16 cellular contexts compared by ENCODE assay signal in genomic region chr7:155941688-155942087, GRCh38.
DNase-seq lines count a peak whose midpoint lies in the region; ATAC-seq and TF ChIP-seq lines count a peak whose summit lies in the region.
"Had no signal": no experiment of that assay in that cellular context is flagged by ENCODE, and none has a peak within 500 bp of the region (broad histone marks: within the 10 kb centered on the region; RNA-seq: fewer than 3 reads in every experiment).

No MANE protein-coding gene starts in this region.

- peak; percentile 47 for ATAC-seq in Panc1
- no peak for ATAC-seq in sciatic nerve
- ATAC-seq: HCT116 had no signal

- peak; percentile 30 for DNase-seq in activated CD8-positive, alpha-beta memory T cell treated with anti-CD3 and anti-CD28 coated beads for 24 hours
- DNase-seq in activated CD8-positive, alpha-beta memory T cell treated with anti-CD3 and anti-CD28 coated beads, Interleukin-2, amount 50 U/mL, for 4 hours = no peak
- DNase-seq in Panc1 (ENCODE audit: low read depth, low spot score) (no peak), myocyte (ENCODE audit: low read depth) (peak; percentile 53), ureter (ENCODE audit: low spot score) (peak; percentile 22), GM13976 (ENCODE audit: low spot score) (no peak), sciatic nerve (ENCODE audit: low spot score) (no peak), SHP77 (lab: John Stamatoyannopoulos, UW) (no peak)
- DNase-seq: 8988T; C1 segment of cervical spinal cord; Calu3; CD4-positive, alpha-beta T cell; DND-41; GF-D8; GM23248 had no signal

- no peaks in the 10 kb centered on the region for H3K27me3 ChIP-seq in Panc1 (ENCODE audit: control insufficient read depth, insufficient read depth, low read length)

- TF ChIP-seq CTCF in Panc1 (IDR thresholded peaks at IDR 0.05) (no peak), GM13976 (IDR thresholded peaks at IDR 0.05; ENCODE audit: borderline replicate concordance, control extremely low read depth, extremely low read depth, insufficient read depth, missing control alignments) (no peak)

- CTCF ChIA-PET in Panc1 (lab: Charles Lee) = no interaction called here

- H3K4me1 ChIP-seq in Panc1 (ENCODE audit: control insufficient read depth, insufficient read depth, low read length) = no peaks in the 10 kb centered on the region

- BruUV-seq in Panc1 (replicated peaks; lab: Mats Ljungman, UMichigan) = no TSS peak

- H3K9me3 ChIP-seq in Panc1 (ENCODE audit: control insufficient read depth, insufficient read depth, low read depth, low read length) = no peaks in the 10 kb centered on the region; the same call in 1 of the 2 replicates

- POLR2A ChIA-PET in Panc1 (lab: Charles Lee) = no interaction called here

- no peak overlapping the region for H3K4me3 ChIP-seq in Panc1 (ENCODE audit: low read depth in 2 of 2, low read length in 2 of 2)
- H3K4me3 ChIP-seq: GM23248 had no signal

- in situ Hi-C loops in Panc1 (cut with HindIII; ENCODE audit: low pct_unique_long_range_greater_than_20kb, low sequenced_read_pairs) (no loop called here), GM13976 (cut with MboI; ENCODE audit: low sequenced_read_pairs, unreplicated experiment) (no loop called here)

- no peak overlapping the region for H3K27ac ChIP-seq in Panc1 (ENCODE audit: low read length)
- H3K27ac ChIP-seq: GM23248 had no signal

- no peaks in the 10 kb centered on the region for H3K36me3 ChIP-seq in Panc1 (ENCODE audit: control insufficient read depth, insufficient read depth, low read length)

- intact Hi-C loops in Panc1 (cut with micrococcal nuclease; ENCODE audit: unreplicated experiment) (no loop called here), sciatic nerve (cut with DNase I) (no loop called here)

Comparison
In these comparisons a context has a peak if more than half of its experiments do, and no peak if none do; other contexts are left out.
1. DNase-seq: peak in activated CD8-positive, alpha-beta memory T cell treated with anti-CD3 and anti-CD28 coated beads for 24 hours (single experiment), myocyte (single experiment) and ureter (single experiment); none in activated CD8-positive, alpha-beta memory T cell treated with anti-CD3 and anti-CD28 coated beads, Interleukin-2, amount 50 U/mL, for 4 hours (single experiment), Panc1 (single experiment), GM13976 (single experiment), sciatic nerve (single experiment) and SHP77 (0 of 2).